Comparison of ENCODE assay signal across 8 cellular contexts in the genomic region with DNA sequence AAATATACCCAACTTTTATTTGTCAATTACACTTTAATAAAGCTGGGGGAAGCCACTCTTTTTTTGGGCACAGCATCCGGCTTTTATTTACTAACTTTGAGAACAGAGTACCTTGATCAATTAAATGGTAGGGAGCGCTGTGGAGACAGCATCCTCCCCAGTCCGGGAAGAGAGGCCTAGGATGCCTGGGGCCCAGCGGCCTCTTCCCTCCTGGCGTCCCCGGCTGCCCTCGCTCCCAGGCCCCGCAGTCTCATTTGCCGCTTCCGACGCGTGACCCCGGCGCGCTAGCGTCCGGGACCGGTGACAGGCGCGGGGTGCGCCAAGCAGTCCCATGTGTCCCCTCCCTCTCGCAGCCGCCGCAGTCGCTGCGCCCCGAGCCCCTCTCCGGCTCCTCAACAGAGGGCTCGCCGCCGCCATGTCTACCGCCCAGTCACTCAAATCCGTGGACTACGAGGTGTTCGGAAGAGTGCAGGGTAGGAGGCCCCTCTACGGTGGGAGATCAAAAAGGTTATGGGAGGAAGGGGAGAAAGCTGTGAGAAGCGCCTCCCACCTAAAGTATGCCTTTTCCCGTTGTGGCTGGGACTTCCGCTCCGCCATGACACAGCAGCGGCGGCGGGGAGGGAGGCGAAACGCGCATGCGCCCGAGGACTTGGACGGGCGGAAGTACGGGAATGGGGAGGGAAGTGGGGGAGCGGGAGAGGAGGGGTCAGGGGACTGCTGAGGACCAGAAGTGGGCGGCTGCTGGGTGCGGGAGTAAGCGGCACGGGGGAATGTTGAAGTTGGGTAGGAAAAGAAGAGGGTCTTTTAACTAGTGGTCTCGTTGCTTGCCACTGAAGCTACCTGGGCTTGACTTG. TPM values are rescaled to one million over a fixed set of nuclear protein-coding genes. Genes with fewer than 3 reads are reported as not detected.
DNase-seq lines count a peak whose midpoint lies in the region; ATAC-seq and TF ChIP-seq lines count a peak whose summit lies in the region.

A gene (plus strand): TSS at position 332 of the 854 bp plus-strand sequence.

- intact Hi-C loops in left ventricle myocardium superior (cut with micrococcal nuclease): loop anchor here (10.0 kb wide), 1 partner anchor 589 kb away; no protein-coding TSS in a partner anchor
- intact Hi-C loops in psoas muscle (cut with DNase I): no loop called here

- H3K36me3 ChIP-seq in psoas muscle (ENCODE audit: insufficient read depth in 1 of 2, low read depth in 1 of 2) (peaks cover 0 to 18% of the 10 kb centered on the region in 2 donors), urinary bladder (ENCODE audit: insufficient read depth) (no peaks in the 10 kb centered on the region)

- peak within 1 kb of the TSS; percentile 74 for H3K4me3 ChIP-seq in psoas muscle
- peak within 1 kb of the TSS; percentile 57 for H3K4me3 ChIP-seq in urinary bladder (ENCODE audit: low read depth, low read length)

- DNase-seq in NCI-H187 (lab: John Stamatoyannopoulos, UW): peak; percentile 92 to 97
- peak; percentile 73 to 87 (median 86) for DNase-seq in T-helper 17 cell
- peak; percentile 59 to 97 (median 91) for DNase-seq in amygdala (lab: John Stamatoyannopoulos, UW)
- peak; percentile 98 for DNase-seq in left ventricle myocardium superior
- DNase-seq in psoas muscle: peak; percentile 96 to 98

- H3K27me3 Mint-ChIP-seq in T-helper 17 cell: no peaks in the 10 kb centered on the region

- peaks cover 10% of the 10 kb centered on the region for H3K36me3 Mint-ChIP-seq in T-helper 17 cell (ENCODE audit: low read depth)

- H3K4me3 Mint-ChIP-seq in T-helper 17 cell: peak within 1 kb of the TSS; percentile 95

- H3K9me3 ChIP-seq in T-helper 17 cell (ENCODE audit: control insufficient read depth, low read length, poor library complexity, severe bottlenecking) (no peaks in the 10 kb centered on the region), psoas muscle (peaks cover 2% of the 10 kb centered on the region)

- H3K27ac ChIP-seq in psoas muscle (peak within 1 kb of the TSS; percentile 99), urinary bladder (ENCODE audit: low read depth) (peak within 1 kb of the TSS; percentile 100)

- peak; percentile 19 for TF ChIP-seq CTCF in psoas muscle (IDR thresholded peaks at IDR 0.05)

- ATAC-seq in GM18502 (IDR thresholded peaks at IDR 0.05; ENCODE audit: poor library complexity, unreplicated experiment) (peak; percentile 91), HG02943 (IDR thresholded peaks at IDR 0.05; ENCODE audit: low read depth, unreplicated experiment) (peak; percentile 87), T-helper 17 cell (peak; percentile 84), left ventricle myocardium superior (peak; percentile 99), psoas muscle (peak; percentile 97)

- peaks cover 6% of the 10 kb centered on the region for H3K4me1 ChIP-seq in psoas muscle
- H3K4me1 ChIP-seq in urinary bladder (ENCODE audit: insufficient read depth): no peaks in the 10 kb centered on the region

- peaks cover 13% of the 10 kb centered on the region for H3K4me1 Mint-ChIP-seq in T-helper 17 cell

- WGBS in psoas muscle, 3 donors: 0% methylated on average over 56 to 57 of the region's 57 CpGs
- under 1% methylated on average over 57 of the region's 57 CpGs for WGBS in urinary bladder

- H3K27ac Mint-ChIP-seq in T-helper 17 cell: peak within 1 kb of the TSS; percentile 96

- no peaks in the 10 kb centered on the region for H3K27me3 ChIP-seq in psoas muscle (ENCODE audit: insufficient read depth in 3 of 3, low read length in 2 of 3)

RNA-seq across cellular contexts. Expression of the gene that starts here (rescaled TPM):
- total RNA-seq in T-helper 17 cell: 10 to 100 TPM in 1 of 2 donors, 1 to 10 TPM in 1; 9.8 to 10.3 TPM
- 60.3 TPM for total RNA-seq in left ventricle myocardium superior
- total RNA-seq in psoas muscle: 100 to 1,000 TPM in 2 of 4 donors, 10 to 100 TPM in 2; 74.6 to 112 (median 93.5) TPM
- 100 to 1,000 TPM in 2 of 3 donors, 10 to 100 TPM in 1; 73.5 to 231 (median 137) TPM for polyA plus RNA-seq in psoas muscle
- 28.1 TPM for total RNA-seq in urinary bladder
- polyA plus RNA-seq in urinary bladder: 25.0 TPM

Comparison
In these comparisons a context has a peak if more than half of its experiments do, and no peak if none do; other contexts are left out.
1. Peak in every context shown above with its lines: DNase-seq, ATAC-seq, H3K4me3 ChIP-seq and H3K27ac ChIP-seq.